21 cellular contexts compared by ENCODE assay signal in the genomic region with DNA sequence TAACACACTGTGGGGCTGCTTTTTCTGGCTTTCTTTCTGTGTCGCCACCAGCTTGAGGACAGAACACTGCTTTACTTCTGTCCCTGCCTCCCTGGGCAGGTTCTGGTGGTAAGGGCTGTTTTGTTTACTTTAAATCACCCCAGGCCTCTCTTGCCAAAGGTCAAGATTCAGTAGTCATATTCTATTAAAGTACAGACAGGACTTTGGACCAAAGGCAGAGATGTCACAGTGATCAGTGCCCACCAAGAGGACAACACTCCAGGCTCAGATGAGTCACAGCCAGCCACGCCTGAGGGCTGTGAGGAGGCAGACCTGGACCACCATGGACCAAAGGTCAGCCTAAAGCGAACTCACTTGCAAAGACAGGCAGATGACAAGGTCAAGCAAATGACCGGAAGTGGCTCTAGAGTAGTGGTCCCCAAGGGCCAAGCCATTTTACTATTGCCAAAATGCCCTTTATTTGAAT.
A peak's percentile ranks its signal among the peaks of the same experiment; 100 is the strongest.
DNase-seq lines count a peak whose midpoint lies in the region; ATAC-seq, FAIRE-seq and TF ChIP-seq lines count a peak whose summit lies in the region.
"Had no signal": no experiment of that assay in that cellular context is flagged by ENCODE, and none has a peak within 500 bp of the region (broad histone marks: within the 10 kb centered on the region; RNA-seq: fewer than 3 reads in every experiment).

No MANE protein-coding gene starts in this region.

- H3K4me3 ChIP-seq in A549 (no peak overlapping the region), coronary artery (no peak overlapping the region), right lobe of liver (no peak overlapping the region)
- H3K4me3 ChIP-seq: BLaER1, MG63 had no signal

- H3K4me1 ChIP-seq in A549: peaks cover 18% of the 10 kb centered on the region
- H3K4me1 ChIP-seq in right lobe of liver: peaks cover 0 to 42% (median 19%) of the 10 kb centered on the region in 4 donors

- TF ChIP-seq POLR2A in A549 (IDR thresholded peaks at IDR 0.05; ENCODE audit: low read length) (no peak), right lobe of liver (IDR thresholded peaks at IDR 0.05) (no peak)

- intact Hi-C loops in right lobe of liver (cut with DNase I): no loop called here

- TF ChIP-seq EP300 in A549 (IDR thresholded peaks at IDR 0.05): no peak

- no peak overlapping the region for H3K27ac ChIP-seq in A549
- no peak overlapping the region for H3K27ac ChIP-seq in coronary artery
- H3K27ac ChIP-seq in right lobe of liver: peak overlapping the region in 2 of 3 donors; percentile 21 to 56
- H3K27ac ChIP-seq: BLaER1, RWPE1 had no signal

- H3K4me2 ChIP-seq in A549: peak overlapping the region; percentile 47

- WGBS in A549 (ENCODE audit: missing lambda C conversion rate): 70% methylated on average over 4 of the region's 4 CpGs
- WGBS in right lobe of liver (ENCODE audit: insufficient coverage, low coverage, low lambda C conversion rate, missing lambda C conversion rate): 32% methylated on average over 4 of the region's 4 CpGs

- CTCF ChIA-PET in A549 (lab: Yijun Ruan, JAX): no interaction called here

- H3K36me3 ChIP-seq in right lobe of liver: no peaks in the 10 kb centered on the region
- H3K36me3 ChIP-seq: BLaER1, MG63 had no signal

- TF ChIP-seq RAD21 in A549 (conservative IDR thresholded peaks at IDR 0.05 in 1 of 2, IDR thresholded peaks at IDR 0.05 in 1 of 2): no peak

- H3K9me3 ChIP-seq in A549 (no peaks in the 10 kb centered on the region), right lobe of liver (no peaks in the 10 kb centered on the region)
- H3K9me3 ChIP-seq: BLaER1, MG63 had no signal

- H3K27me3 ChIP-seq in right lobe of liver: no peaks in the 10 kb centered on the region
- H3K27me3 ChIP-seq: BLaER1, MG63 had no signal

- FAIRE-seq in A549 (lab: Jason Lieb, UNC): no peak

- ATAC-seq in A549 (no peak), right lobe of liver (peak; percentile 55 to 79 (median 72)), HG02970 (IDR thresholded peaks at IDR 0.05; ENCODE audit: low FRiP score, unreplicated experiment) (no peak), HG02759 (IDR thresholded peaks at IDR 0.05; ENCODE audit: unreplicated experiment) (no peak)
- ATAC-seq: PC-3, SK-N-SH treated with all-trans-retinoic acid at 6 μM for 48 hours had no signal

- POLR2A ChIA-PET in A549 (lab: Yijun Ruan, JAX): no interaction called here

- DNase-seq in A549 (ENCODE audit: low read depth in 1 of 2, low spot score in 1 of 2) (no peak), HuH-7 (ENCODE audit: low spot score) (peak; percentile 66), coronary artery (ENCODE audit: low spot score) (peak; percentile 57), right lobe of liver (peak in 1 of 3 donors; percentile 66)
- DNase-seq in activated effector memory CD4-positive, alpha-beta T cell treated with anti-CD3 and anti-CD28 coated beads, Interleukin-2, amount 50 U/mL, for 16 hours: no peak
- DNase-seq: CD4-positive, alpha-beta memory T cell; DMS79; HCEC 1CT; MG63; NCI-H1048; NCI-H1436; NCI-H1930; NCI-H345; NCI-H524 treated with DMSO at 0.1 percent for 48 hours; PC-3; SIG-M5 had no signal

- TF ChIP-seq CTCF in A549 (IDR thresholded peaks at IDR 0.05): no peak
- no peak for TF ChIP-seq CTCF in coronary artery (IDR thresholded peaks at IDR 0.05)
- TF ChIP-seq CTCF in right lobe of liver (IDR thresholded peaks at IDR 0.05): no peak

TF ChIP-seq in A549, 52 proteins besides CTCF, POLR2A, EP300 and RAD21:
- TF ChIP-seq HOXB5 (CRISPR knock-in tag; IDR thresholded peaks at IDR 0.05): no peak
- TF ChIP-seq KDM1A (IDR thresholded peaks at IDR 0.05; ENCODE audit: low read depth): no peak
- TF ChIP-seq, protein P1, sequence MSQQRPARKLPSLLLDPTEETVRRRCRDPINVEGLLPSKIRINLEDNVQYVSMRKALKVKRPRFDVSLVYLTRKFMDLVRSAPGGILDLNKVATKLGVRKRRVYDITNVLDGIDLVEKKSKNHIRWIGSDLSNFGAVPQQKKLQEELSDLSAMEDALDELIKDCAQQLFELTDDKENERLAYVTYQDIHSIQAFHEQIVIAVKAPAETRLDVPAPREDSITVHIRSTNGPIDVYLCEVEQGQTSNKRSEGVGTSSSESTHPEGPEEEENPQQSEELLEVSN (IDR thresholded peaks at IDR 0.05; ENCODE audit: borderline replicate concordance, low read depth): no peak
- TF ChIP-seq ATOH8 (CRISPR knock-in tag; IDR thresholded peaks at IDR 0.05; ENCODE audit: low read depth): no peak
- no peak for TF ChIP-seq NPAS2 (CRISPR knock-in tag; IDR thresholded peaks at IDR 0.05; ENCODE audit: borderline replicate concordance)
- TF ChIP-seq, protein P2, sequence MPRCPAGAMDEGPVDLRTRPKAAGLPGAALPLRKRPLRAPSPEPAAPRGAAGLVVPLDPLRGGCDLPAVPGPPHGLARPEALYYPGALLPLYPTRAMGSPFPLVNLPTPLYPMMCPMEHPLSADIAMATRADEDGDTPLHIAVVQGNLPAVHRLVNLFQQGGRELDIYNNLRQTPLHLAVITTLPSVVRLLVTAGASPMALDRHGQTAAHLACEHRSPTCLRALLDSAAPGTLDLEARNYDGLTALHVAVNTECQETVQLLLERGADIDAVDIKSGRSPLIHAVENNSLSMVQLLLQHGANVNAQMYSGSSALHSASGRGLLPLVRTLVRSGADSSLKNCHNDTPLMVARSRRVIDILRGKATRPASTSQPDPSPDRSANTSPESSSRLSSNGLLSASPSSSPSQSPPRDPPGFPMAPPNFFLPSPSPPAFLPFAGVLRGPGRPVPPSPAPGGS (IDR thresholded peaks at IDR 0.05): no peak
- TF ChIP-seq ZSCAN20 (CRISPR knock-in tag; IDR thresholded peaks at IDR 0.05): no peak
- no peak for TF ChIP-seq CEBPB (IDR thresholded peaks at IDR 0.05)
- TF ChIP-seq MAZ (IDR thresholded peaks at IDR 0.05; ENCODE audit: borderline replicate concordance, low read depth, low read length): no peak
- no peak for TF ChIP-seq SREBF2 (IDR thresholded peaks at IDR 0.05)
- TF ChIP-seq, protein P3, sequence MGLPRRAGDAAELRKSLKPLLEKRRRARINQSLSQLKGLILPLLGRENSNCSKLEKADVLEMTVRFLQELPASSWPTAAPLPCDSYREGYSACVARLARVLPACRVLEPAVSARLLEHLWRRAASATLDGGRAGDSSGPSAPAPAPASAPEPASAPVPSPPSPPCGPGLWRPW (IDR thresholded peaks at IDR 0.05): no peak
- TF ChIP-seq HOXA7 (CRISPR knock-in tag; IDR thresholded peaks at IDR 0.05): no peak
- no peak for TF ChIP-seq JUNB (IDR thresholded peaks at IDR 0.05)
- no peak for TF ChIP-seq RARB (CRISPR knock-in tag; IDR thresholded peaks at IDR 0.05)
- no peak for TF ChIP-seq RNF2 (IDR thresholded peaks at IDR 0.05; ENCODE audit: borderline replicate concordance, low read depth)
- no peak for TF ChIP-seq ZC3H11A (IDR thresholded peaks at IDR 0.05)
- TF ChIP-seq NFE2L2 (conservative IDR thresholded peaks at IDR 0.05; ENCODE audit: low read length): no peak
- TF ChIP-seq MYC (IDR thresholded peaks at IDR 0.05; ENCODE audit: borderline replicate concordance, low read length): no peak
- no peak for TF ChIP-seq USF2 (IDR thresholded peaks at IDR 0.05)
TF ChIP-seq in A549: peak in this region for 0.

Comparison
In these comparisons a context has a peak if more than half of its experiments do, and no peak if none do; other contexts are left out.
1. ATAC-seq: peak in right lobe of liver (4 of 4); none in A549 (0 of 2), HG02970 (single experiment) and HG02759 (single experiment).
2. DNase-seq: peak in HuH-7 (single experiment) and coronary artery (single experiment); none in A549 (0 of 2) and activated effector memory CD4-positive, alpha-beta T cell treated with anti-CD3 and anti-CD28 coated beads, Interleukin-2, amount 50 U/mL, for 16 hours (single experiment).
3. H3K27ac ChIP-seq: peak in right lobe of liver (2 of 3); none in A549 (0 of 2) and coronary artery (0 of 2).